In the genomic region with DNA sequence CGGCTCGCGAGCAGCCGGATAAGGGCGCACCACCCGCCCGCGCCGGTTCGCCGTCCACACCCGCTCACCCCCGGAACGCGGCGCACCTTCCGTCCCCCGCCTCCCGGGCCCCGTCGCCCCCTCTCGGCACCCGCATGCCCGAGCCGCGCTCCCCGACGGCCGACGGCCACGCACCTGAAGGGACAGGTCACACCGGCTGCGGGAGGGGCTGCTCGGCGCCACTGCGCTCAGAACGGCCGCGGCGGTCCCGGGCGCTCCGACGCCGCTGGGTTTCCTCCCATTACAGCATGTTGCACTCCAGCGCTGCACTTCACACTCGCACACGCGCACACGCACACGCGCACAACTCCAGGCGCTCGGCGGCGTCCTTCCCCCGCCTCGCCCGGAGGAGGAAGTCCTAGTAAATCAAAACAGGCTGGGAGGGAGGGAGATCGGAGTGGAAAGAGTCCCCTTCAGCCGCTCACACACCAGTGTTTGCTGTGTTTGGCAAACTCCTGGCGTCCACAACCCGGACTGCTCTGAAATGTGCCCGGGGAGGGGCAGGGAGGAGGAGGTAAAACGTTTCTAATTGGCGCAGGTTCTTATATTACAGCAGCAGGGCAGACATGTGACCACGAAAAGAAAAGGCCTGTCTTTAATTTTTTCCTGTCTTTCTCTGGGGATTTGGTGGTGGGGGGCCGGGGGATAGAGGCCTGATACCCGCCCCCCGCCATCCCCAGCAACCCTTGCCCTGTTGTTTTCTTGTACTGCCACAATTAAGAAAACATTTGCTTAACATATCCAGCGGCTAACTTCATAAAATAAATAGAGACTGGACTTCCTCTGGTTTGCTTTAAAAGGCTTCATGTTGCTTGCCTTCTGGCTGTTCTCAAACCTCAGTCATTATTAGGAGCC, we compare ENCODE assay signal across 1 cellular context.
TF ChIP-seq lines count a peak whose summit lies in the region.

No MANE protein-coding gene starts in this region.

TF ChIP-seq in HEK293, 187 proteins besides CTCF, POLR2A, EP300 and RAD21 (continued from another document and continues in another):
- TF ChIP-seq, protein P1, sequence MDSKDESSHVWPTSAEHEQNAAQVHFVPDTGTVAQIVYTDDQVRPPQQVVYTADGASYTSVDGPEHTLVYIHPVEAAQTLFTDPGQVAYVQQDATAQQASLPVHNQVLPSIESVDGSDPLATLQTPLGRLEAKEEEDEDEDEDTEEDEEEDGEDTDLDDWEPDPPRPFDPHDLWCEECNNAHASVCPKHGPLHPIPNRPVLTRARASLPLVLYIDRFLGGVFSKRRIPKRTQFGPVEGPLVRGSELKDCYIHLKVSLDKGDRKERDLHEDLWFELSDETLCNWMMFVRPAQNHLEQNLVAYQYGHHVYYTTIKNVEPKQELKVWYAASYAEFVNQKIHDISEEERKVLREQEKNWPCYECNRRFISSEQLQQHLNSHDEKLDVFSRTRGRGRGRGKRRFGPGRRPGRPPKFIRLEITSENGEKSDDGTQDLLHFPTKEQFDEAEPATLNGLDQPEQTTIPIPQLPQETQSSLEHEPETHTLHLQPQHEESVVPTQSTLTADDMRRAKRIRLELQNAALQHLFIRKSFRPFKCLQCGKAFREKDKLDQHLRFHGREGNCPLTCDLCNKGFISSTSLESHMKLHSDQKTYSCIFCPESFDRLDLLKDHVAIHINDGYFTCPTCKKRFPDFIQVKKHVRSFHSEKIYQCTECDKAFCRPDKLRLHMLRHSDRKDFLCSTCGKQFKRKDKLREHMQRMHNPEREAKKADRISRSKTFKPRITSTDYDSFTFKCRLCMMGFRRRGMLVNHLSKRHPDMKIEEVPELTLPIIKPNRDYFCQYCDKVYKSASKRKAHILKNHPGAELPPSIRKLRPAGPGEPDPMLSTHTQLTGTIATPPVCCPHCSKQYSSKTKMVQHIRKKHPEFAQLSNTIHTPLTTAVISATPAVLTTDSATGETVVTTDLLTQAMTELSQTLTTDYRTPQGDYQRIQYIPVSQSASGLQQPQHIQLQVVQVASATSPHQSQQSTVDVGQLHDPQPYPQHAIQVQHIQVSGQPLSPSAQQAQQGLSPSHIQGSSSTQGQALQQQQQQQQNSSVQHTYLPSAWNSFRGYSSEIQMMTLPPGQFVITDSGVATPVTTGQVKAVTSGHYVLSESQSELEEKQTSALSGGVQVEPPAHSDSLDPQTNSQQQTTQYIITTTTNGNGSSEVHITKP (tag by site-specific recombination; IDR thresholded peaks at IDR 0.05) = peak; percentile 49; the same call in 1 of the 2 replicates
- TF ChIP-seq, protein P2, sequence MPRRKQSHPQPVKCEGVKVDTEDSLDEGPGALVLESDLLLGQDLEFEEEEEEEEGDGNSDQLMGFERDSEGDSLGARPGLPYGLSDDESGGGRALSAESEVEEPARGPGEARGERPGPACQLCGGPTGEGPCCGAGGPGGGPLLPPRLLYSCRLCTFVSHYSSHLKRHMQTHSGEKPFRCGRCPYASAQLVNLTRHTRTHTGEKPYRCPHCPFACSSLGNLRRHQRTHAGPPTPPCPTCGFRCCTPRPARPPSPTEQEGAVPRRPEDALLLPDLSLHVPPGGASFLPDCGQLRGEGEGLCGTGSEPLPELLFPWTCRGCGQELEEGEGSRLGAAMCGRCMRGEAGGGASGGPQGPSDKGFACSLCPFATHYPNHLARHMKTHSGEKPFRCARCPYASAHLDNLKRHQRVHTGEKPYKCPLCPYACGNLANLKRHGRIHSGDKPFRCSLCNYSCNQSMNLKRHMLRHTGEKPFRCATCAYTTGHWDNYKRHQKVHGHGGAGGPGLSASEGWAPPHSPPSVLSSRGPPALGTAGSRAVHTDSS (tag by site-specific recombination; IDR thresholded peaks at IDR 0.05) = no peak
- no peak for TF ChIP-seq ZNF677 (tag by site-specific recombination; IDR thresholded peaks at IDR 0.05)
- TF ChIP-seq ZEB2 (tag by site-specific recombination; IDR thresholded peaks at IDR 0.05) = peak; percentile 31
- TF ChIP-seq SCRT1 (tag by site-specific recombination; IDR thresholded peaks at IDR 0.05; ENCODE audit: borderline replicate concordance) = peak; percentile 16; the same call in 1 of the 2 replicates
- TF ChIP-seq, protein P3, sequence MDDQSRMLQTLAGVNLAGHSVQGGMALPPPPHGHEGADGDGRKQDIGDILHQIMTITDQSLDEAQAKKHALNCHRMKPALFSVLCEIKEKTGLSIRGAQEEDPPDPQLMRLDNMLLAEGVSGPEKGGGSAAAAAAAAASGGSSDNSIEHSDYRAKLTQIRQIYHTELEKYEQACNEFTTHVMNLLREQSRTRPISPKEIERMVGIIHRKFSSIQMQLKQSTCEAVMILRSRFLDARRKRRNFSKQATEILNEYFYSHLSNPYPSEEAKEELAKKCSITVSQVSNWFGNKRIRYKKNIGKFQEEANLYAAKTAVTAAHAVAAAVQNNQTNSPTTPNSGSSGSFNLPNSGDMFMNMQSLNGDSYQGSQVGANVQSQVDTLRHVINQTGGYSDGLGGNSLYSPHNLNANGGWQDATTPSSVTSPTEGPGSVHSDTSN (CRISPR knock-in tag; IDR thresholded peaks at IDR 0.05) = no peak
- TF ChIP-seq GFI1B (tag by site-specific recombination; IDR thresholded peaks at IDR 0.05) = peak; percentile 78; the same call in 1 of the 2 replicates
- TF ChIP-seq GLIS2 (tag by site-specific recombination; IDR thresholded peaks at IDR 0.05) = peak; percentile 23; the same call in 1 of the 2 replicates
- TF ChIP-seq ZNF366 (tag by site-specific recombination; conservative IDR thresholded peaks at IDR 0.05) = peak; percentile 78
- no peak for TF ChIP-seq ZNF701 (tag by site-specific recombination; IDR thresholded peaks at IDR 0.05)
- peak; percentile 30; the same call in 1 of the 2 replicates for TF ChIP-seq ZSCAN30 (tag by site-specific recombination; IDR thresholded peaks at IDR 0.05)
- TF ChIP-seq ZNF391 (tag by site-specific recombination; IDR thresholded peaks at IDR 0.05; ENCODE audit: borderline replicate concordance, low read depth) = no peak; the same call in 1 of the 2 replicates
- peak; percentile 54 for TF ChIP-seq WT1 (tag by site-specific recombination; IDR thresholded peaks at IDR 0.05)
- TF ChIP-seq ZFP37 (tag by site-specific recombination; IDR thresholded peaks at IDR 0.05) = no peak
- TF ChIP-seq, protein P4, sequence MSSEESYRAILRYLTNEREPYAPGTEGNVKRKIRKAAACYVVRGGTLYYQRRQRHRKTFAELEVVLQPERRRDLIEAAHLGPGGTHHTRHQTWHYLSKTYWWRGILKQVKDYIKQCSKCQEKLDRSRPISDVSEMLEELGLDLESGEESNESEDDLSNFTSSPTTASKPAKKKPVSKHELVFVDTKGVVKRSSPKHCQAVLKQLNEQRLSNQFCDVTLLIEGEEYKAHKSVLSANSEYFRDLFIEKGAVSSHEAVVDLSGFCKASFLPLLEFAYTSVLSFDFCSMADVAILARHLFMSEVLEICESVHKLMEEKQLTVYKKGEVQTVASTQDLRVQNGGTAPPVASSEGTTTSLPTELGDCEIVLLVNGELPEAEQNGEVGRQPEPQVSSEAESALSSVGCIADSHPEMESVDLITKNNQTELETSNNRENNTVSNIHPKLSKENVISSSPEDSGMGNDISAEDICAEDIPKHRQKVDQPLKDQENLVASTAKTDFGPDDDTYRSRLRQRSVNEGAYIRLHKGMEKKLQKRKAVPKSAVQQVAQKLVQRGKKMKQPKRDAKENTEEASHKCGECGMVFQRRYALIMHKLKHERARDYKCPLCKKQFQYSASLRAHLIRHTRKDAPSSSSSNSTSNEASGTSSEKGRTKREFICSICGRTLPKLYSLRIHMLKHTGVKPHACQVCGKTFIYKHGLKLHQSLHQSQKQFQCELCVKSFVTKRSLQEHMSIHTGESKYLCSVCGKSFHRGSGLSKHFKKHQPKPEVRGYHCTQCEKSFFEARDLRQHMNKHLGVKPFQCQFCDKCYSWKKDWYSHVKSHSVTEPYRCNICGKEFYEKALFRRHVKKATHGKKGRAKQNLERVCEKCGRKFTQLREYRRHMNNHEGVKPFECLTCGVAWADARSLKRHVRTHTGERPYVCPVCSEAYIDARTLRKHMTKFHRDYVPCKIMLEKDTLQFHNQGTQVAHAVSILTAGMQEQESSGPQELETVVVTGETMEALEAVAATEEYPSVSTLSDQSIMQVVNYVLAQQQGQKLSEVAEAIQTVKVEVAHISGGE (tag by site-specific recombination; conservative IDR thresholded peaks at IDR 0.05; ENCODE audit: low read depth) = peak; percentile 66
- TF ChIP-seq, protein P5, sequence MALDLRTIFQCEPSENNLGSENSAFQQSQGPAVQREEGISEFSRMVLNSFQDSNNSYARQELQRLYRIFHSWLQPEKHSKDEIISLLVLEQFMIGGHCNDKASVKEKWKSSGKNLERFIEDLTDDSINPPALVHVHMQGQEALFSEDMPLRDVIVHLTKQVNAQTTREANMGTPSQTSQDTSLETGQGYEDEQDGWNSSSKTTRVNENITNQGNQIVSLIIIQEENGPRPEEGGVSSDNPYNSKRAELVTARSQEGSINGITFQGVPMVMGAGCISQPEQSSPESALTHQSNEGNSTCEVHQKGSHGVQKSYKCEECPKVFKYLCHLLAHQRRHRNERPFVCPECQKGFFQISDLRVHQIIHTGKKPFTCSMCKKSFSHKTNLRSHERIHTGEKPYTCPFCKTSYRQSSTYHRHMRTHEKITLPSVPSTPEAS (tag by site-specific recombination; IDR thresholded peaks at IDR 0.05) = peak; percentile 88
- TF ChIP-seq ZNF707 (tag by site-specific recombination; IDR thresholded peaks at IDR 0.05) = no peak
- TF ChIP-seq ZNF629 (tag by site-specific recombination; IDR thresholded peaks at IDR 0.05) = peak; percentile 47; the same call in 1 of the 2 replicates
- peak; percentile 3; the same call in 1 of the 2 replicates for TF ChIP-seq ZNF341 (tag by site-specific recombination; IDR thresholded peaks at IDR 0.05; ENCODE audit: low read depth)
- no peak for TF ChIP-seq ZNF426 (tag by site-specific recombination; IDR thresholded peaks at IDR 0.05)
- TF ChIP-seq, protein P6, sequence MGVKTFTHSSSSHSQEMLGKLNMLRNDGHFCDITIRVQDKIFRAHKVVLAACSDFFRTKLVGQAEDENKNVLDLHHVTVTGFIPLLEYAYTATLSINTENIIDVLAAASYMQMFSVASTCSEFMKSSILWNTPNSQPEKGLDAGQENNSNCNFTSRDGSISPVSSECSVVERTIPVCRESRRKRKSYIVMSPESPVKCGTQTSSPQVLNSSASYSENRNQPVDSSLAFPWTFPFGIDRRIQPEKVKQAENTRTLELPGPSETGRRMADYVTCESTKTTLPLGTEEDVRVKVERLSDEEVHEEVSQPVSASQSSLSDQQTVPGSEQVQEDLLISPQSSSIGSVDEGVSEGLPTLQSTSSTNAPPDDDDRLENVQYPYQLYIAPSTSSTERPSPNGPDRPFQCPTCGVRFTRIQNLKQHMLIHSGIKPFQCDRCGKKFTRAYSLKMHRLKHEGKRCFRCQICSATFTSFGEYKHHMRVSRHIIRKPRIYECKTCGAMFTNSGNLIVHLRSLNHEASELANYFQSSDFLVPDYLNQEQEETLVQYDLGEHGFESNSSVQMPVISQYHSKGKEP (tag by site-specific recombination; IDR thresholded peaks at IDR 0.05) = no peak
- TF ChIP-seq ZXDB (tag by site-specific recombination; IDR thresholded peaks at IDR 0.05) = peak; percentile 47; the same call in 1 of the 2 replicates
- TF ChIP-seq ZNF174 (tag by site-specific recombination; IDR thresholded peaks at IDR 0.05) = no peak
- no peak for TF ChIP-seq HOXD13 (CRISPR knock-in tag; IDR thresholded peaks at IDR 0.05; ENCODE audit: borderline replicate concordance)
- TF ChIP-seq ZBTB21 (tag by site-specific recombination; IDR thresholded peaks at IDR 0.05) = 0 out of 2 replicates have a peak, but pooled peaks have one; percentile 27
- peak; percentile 80 for TF ChIP-seq ZNF600 (tag by site-specific recombination; IDR thresholded peaks at IDR 0.05)
- TF ChIP-seq, protein P7, sequence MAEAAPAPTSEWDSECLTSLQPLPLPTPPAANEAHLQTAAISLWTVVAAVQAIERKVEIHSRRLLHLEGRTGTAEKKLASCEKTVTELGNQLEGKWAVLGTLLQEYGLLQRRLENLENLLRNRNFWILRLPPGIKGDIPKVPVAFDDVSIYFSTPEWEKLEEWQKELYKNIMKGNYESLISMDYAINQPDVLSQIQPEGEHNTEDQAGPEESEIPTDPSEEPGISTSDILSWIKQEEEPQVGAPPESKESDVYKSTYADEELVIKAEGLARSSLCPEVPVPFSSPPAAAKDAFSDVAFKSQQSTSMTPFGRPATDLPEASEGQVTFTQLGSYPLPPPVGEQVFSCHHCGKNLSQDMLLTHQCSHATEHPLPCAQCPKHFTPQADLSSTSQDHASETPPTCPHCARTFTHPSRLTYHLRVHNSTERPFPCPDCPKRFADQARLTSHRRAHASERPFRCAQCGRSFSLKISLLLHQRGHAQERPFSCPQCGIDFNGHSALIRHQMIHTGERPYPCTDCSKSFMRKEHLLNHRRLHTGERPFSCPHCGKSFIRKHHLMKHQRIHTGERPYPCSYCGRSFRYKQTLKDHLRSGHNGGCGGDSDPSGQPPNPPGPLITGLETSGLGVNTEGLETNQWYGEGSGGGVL (tag by site-specific recombination; IDR thresholded peaks at IDR 0.05) = peak; percentile 92
- peak; percentile 27 for TF ChIP-seq KLF8 (tag by site-specific recombination; IDR thresholded peaks at IDR 0.05)
- TF ChIP-seq, protein P8, sequence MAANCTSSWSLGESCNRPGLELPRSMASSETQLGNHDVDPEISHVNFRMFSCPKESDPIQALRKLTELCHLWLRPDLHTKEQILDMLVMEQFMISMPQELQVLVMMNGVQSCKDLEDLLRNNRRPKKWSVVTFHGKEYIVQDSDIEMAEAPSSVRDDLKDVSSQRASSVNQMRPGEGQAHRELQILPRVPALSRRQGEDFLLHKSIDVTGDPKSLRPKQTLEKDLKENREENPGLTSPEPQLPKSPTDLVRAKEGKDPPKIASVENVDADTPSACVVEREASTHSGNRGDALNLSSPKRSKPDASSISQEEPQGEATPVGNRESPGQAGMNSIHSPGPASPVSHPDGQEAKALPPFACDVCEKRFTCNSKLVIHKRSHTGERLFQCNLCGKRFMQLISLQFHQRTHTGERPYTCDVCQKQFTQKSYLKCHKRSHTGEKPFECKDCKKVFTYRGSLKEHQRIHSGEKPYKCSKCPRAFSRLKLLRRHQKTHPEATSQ (tag by site-specific recombination; IDR thresholded peaks at IDR 0.05) = no peak
- TF ChIP-seq ZNF501 (tag by site-specific recombination; IDR thresholded peaks at IDR 0.05) = peak; percentile 77
- peak; percentile 49 for TF ChIP-seq SP7 (tag by site-specific recombination; IDR thresholded peaks at IDR 0.05)
- TF ChIP-seq, protein P9, sequence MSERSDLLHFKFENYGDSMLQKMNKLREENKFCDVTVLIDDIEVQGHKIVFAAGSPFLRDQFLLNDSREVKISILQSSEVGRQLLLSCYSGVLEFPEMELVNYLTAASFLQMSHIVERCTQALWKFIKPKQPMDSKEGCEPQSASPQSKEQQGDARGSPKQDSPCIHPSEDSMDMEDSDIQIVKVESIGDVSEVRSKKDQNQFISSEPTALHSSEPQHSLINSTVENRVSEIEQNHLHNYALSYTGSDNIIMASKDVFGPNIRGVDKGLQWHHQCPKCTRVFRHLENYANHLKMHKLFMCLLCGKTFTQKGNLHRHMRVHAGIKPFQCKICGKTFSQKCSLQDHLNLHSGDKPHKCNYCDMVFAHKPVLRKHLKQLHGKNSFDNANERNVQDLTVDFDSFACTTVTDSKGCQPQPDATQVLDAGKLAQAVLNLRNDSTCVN (tag by site-specific recombination; optimal IDR thresholded peaks at IDR 0.05) = peak; percentile 85
- TF ChIP-seq ZNF558 (tag by site-specific recombination; IDR thresholded peaks at IDR 0.05) = 0 out of 2 replicates have a peak, but pooled peaks have one; percentile 33
- peak; percentile 92 for TF ChIP-seq ZBTB17 (tag by site-specific recombination; IDR thresholded peaks at IDR 0.05)
- TF ChIP-seq GLIS1 (tag by site-specific recombination; IDR thresholded peaks at IDR 0.05) = peak; percentile 29; the same call in 1 of the 2 replicates
